Comparison of ENCODE assay signal across 8 cellular contexts in genomic region chr17:8222630-8223355, GRCh38. TPM values are rescaled to one million over a fixed set of nuclear protein-coding genes. Genes with fewer than 3 reads are reported as not detected.
A peak's percentile ranks its signal among the peaks of the same experiment; 100 is the strongest.
DNase-seq lines count a peak whose midpoint lies in the region; ATAC-seq and TF ChIP-seq lines count a peak whose summit lies in the region.

No MANE protein-coding gene starts in this region.

- peak overlapping the region; percentile 86 to 94 for H3K27ac ChIP-seq in coronary artery
- peak overlapping the region; percentile 97 to 99 for H3K27ac ChIP-seq in left lung

- intact Hi-C loops in activated CD4-positive, alpha-beta T cell treated with anti-CD3 and anti-CD28 coated beads, Interleukin-2, amount 10 ng/mL, durations not matched to agents 24 days and 14 days (cut with micrococcal nuclease): loop anchor here (1.0 to 2.0 kb wide), 8 partner anchors 12 to 102 kb away; partner anchors contain the start of genes AURKB, PFAS and RANGRF
- intact Hi-C loops in left lung (cut with DNase I): loop anchor here in 1 of 2 donors (5.0 kb wide), 1 partner anchor 35 kb away; no protein-coding TSS in a partner anchor

- peak overlapping the region; percentile 98 for H3K4me3 Mint-ChIP-seq in activated CD4-positive, alpha-beta T cell treated with anti-CD3 and anti-CD28 coated beads, Interleukin-2, amount 10 ng/mL, durations not matched to agents 24 days and 14 days

- ATAC-seq in GM19023 (IDR thresholded peaks at IDR 0.05; ENCODE audit: unreplicated experiment) (peak; percentile 33), HG03342 (IDR thresholded peaks at IDR 0.05; ENCODE audit: unreplicated experiment) (peak; percentile 30), left lung (peak; percentile 73)

- peak overlapping the region; percentile 93 for H3K27ac Mint-ChIP-seq in activated CD4-positive, alpha-beta T cell treated with anti-CD3 and anti-CD28 coated beads, Interleukin-2, amount 10 ng/mL, durations not matched to agents 24 days and 14 days

- DNase-seq in AG09319 (ENCODE audit: extremely low read depth, low read depth) (peak; percentile 93), NCI-H510A (lab: John Stamatoyannopoulos, UW) (peak; percentile 80), coronary artery (ENCODE audit: low spot score) (peak; percentile 98), left lung (peak; percentile 95 to 97)
- DNase-seq in activated CD4-positive, alpha-beta T cell treated with anti-CD3 and anti-CD28 coated beads, Interleukin-2, amount 10 ng/mL, durations not matched to agents 24 days and 14 days: peak; percentile 96
- DNase-seq in stimulated activated CD4-positive, alpha-beta T cell treated with anti-CD3 and anti-CD28 coated beads, Interleukin-2, amount 100 ng/mL, for 24 hours: peak; percentile 91 to 93

- H3K36me3 ChIP-seq in left lung: peaks cover 0 to 7% of the 10 kb centered on the region in 2 donors

- no peaks in the 10 kb centered on the region for H3K9me3 ChIP-seq in left lung

- H3K27me3 ChIP-seq in left lung: no peaks in the 10 kb centered on the region

- peak overlapping the region; percentile 76 for H3K4me3 ChIP-seq in coronary artery
- peak overlapping the region; percentile 59 to 68 for H3K4me3 ChIP-seq in left lung

- H3K9me3 Mint-ChIP-seq in activated CD4-positive, alpha-beta T cell treated with anti-CD3 and anti-CD28 coated beads, Interleukin-2, amount 10 ng/mL, durations not matched to agents 24 days and 14 days: no peaks in the 10 kb centered on the region

- peaks cover 60% of the 10 kb centered on the region for H3K4me1 Mint-ChIP-seq in activated CD4-positive, alpha-beta T cell treated with anti-CD3 and anti-CD28 coated beads, Interleukin-2, amount 10 ng/mL, durations not matched to agents 24 days and 14 days

- H3K27me3 Mint-ChIP-seq in activated CD4-positive, alpha-beta T cell treated with anti-CD3 and anti-CD28 coated beads, Interleukin-2, amount 10 ng/mL, durations not matched to agents 24 days and 14 days: peaks cover 7% of the 10 kb centered on the region

- peaks cover 27% of the 10 kb centered on the region for H3K36me3 Mint-ChIP-seq in activated CD4-positive, alpha-beta T cell treated with anti-CD3 and anti-CD28 coated beads, Interleukin-2, amount 10 ng/mL, durations not matched to agents 24 days and 14 days (ENCODE audit: low read depth)

- TF ChIP-seq CTCF in AG09319 (IDR thresholded peaks at IDR 0.05; ENCODE audit: low read depth, low read length) (no peak), coronary artery (IDR thresholded peaks at IDR 0.05) (no peak), left lung (IDR thresholded peaks at IDR 0.05) (no peak)

- H3K4me1 ChIP-seq in left lung: peaks cover 14 to 33% of the 10 kb centered on the region in 2 donors

RNA-seq across cellular contexts. Expression of gene AURKB, which starts 12.4 kb away (rescaled TPM):
- 92.3 and 101 TPM in 2 replicates for total RNA-seq in activated CD4-positive, alpha-beta T cell treated with anti-CD3 and anti-CD28 coated beads, Interleukin-2, amount 10 ng/mL, durations not matched to agents 24 days and 14 days
- total RNA-seq in left lung: 10 to 100 TPM in 1 of 2 donors, 1 to 10 TPM in 1; 2.7 to 10.2 TPM

RNA-seq across cellular contexts. Expression of gene CTC1, which starts 25.1 kb away (rescaled TPM):
- total RNA-seq in activated CD4-positive, alpha-beta T cell treated with anti-CD3 and anti-CD28 coated beads, Interleukin-2, amount 10 ng/mL, durations not matched to agents 24 days and 14 days: 75.0 and 78.7 TPM in 2 replicates
- total RNA-seq in left lung: 10 to 100 TPM; 49.1 to 53.1 TPM

RNA-seq across cellular contexts. Expression of gene PFAS, which starts 26.3 kb away (rescaled TPM):
- 208 and 211 TPM in 2 replicates for total RNA-seq in activated CD4-positive, alpha-beta T cell treated with anti-CD3 and anti-CD28 coated beads, Interleukin-2, amount 10 ng/mL, durations not matched to agents 24 days and 14 days
- 10 to 100 TPM; 25.9 to 51.0 TPM for total RNA-seq in left lung

RNA-seq across cellular contexts. Expression of gene BORCS6, which starts 32.8 kb away (rescaled TPM):
- 4.7 and 5.7 TPM in 2 replicates for total RNA-seq in activated CD4-positive, alpha-beta T cell treated with anti-CD3 and anti-CD28 coated beads, Interleukin-2, amount 10 ng/mL, durations not matched to agents 24 days and 14 days
- 10 to 100 TPM in 1 of 2 donors, 1 to 10 TPM in 1; 8.8 to 10.6 TPM for total RNA-seq in left lung

RNA-seq across cellular contexts. Expression of gene TMEM107, which starts 46.6 kb away (rescaled TPM):
- 20.9 and 21.4 TPM in 2 replicates for total RNA-seq in activated CD4-positive, alpha-beta T cell treated with anti-CD3 and anti-CD28 coated beads, Interleukin-2, amount 10 ng/mL, durations not matched to agents 24 days and 14 days
- total RNA-seq in left lung: 10 to 100 TPM; 15.0 to 15.9 TPM

Comparison
In these comparisons a context has a peak if more than half of its experiments do, and no peak if none do; other contexts are left out.
1. Peak in every context shown above with its lines: DNase-seq, ATAC-seq, H3K4me3 ChIP-seq and H3K27ac ChIP-seq.